In genomic region chr11:60932605-60933346, GRCh38 we compare ENCODE assay signal across 1 cellular context.
TF ChIP-seq lines count a peak whose summit lies in the region.

No MANE protein-coding gene starts in this region.

TF ChIP-seq in WTC11, 78 proteins besides CTCF, POLR2A, EP300 and RAD21 (continued from another document):
- no peak for TF ChIP-seq HMGXB4 (CRISPR knock-in tag; IDR thresholded peaks at IDR 0.05)
- no peak for TF ChIP-seq ETV6 (CRISPR knock-in tag; IDR thresholded peaks at IDR 0.05)
- TF ChIP-seq NFATC4 (CRISPR knock-in tag; IDR thresholded peaks at IDR 0.05): no peak
- no peak for TF ChIP-seq ZNF416 (CRISPR knock-in tag; IDR thresholded peaks at IDR 0.05)
- no peak for TF ChIP-seq NFE2L1 (CRISPR knock-in tag; IDR thresholded peaks at IDR 0.05)
